ENCODE assay signal across 8 cellular contexts in genomic region chr3:129441215-129441614, GRCh38. TPM values are rescaled to one million over a fixed set of nuclear protein-coding genes. Genes with fewer than 3 reads are reported as not detected.
DNase-seq lines count a peak whose midpoint lies in the region; ATAC-seq lines count a peak whose summit lies in the region.

No MANE protein-coding gene starts in this region.

- peaks cover 20% of the 10 kb centered on the region for H3K4me1 ChIP-seq in HUES48 (ENCODE audit: control insufficient read depth, insufficient read depth, low read length)

- H3K4me3 ChIP-seq in HUES48 (ENCODE audit: low read depth, low read length): peak overlapping the region; percentile 100

- DNase-seq in AG08396 (ENCODE audit: low spot score): peak; percentile 5
- peak; percentile 33 to 35 for DNase-seq in lung microvascular endothelial cell (ENCODE audit: low read depth in 2 of 2)
- no peak for DNase-seq in NK-92 treated with Interleukin-12 subunit alpha and Interleukin-12 subunit beta, amount 100 ng/mL, for 24 hours (lab: John Stamatoyannopoulos, UW)
- DNase-seq in NCI-H2196 (lab: John Stamatoyannopoulos, UW; ENCODE audit: unreplicated experiment): no peak
- DNase-seq in SK-N-DZ (ENCODE audit: low spot score): no peak

- ATAC-seq in HG03521 (IDR thresholded peaks at IDR 0.05; ENCODE audit: unreplicated experiment): no peak

- H3K27me3 ChIP-seq in HUES48 (ENCODE audit: control insufficient read depth, insufficient read depth, low read length): no peaks in the 10 kb centered on the region

- H3K27ac ChIP-seq in HUES48 (ENCODE audit: low read depth, low read length): no peak overlapping the region
- H3K27ac ChIP-seq in angular gyrus (ENCODE audit: low read depth, low read length): peak overlapping the region; percentile 85

- H3K9ac ChIP-seq in HUES48 (ENCODE audit: low read depth, low read length): no peak overlapping the region

- no peaks in the 10 kb centered on the region for H3K9me3 ChIP-seq in HUES48 (ENCODE audit: control insufficient read depth, insufficient read depth, low read length)

- peaks cover 21% of the 10 kb centered on the region for H3K36me3 ChIP-seq in HUES48 (ENCODE audit: control insufficient read depth, insufficient read depth, low read length)

RNA-seq across cellular contexts. Expression of gene IFT122, which starts 1.2 kb away (rescaled TPM):
- 23.5 and 37.9 TPM in 2 replicates for total RNA-seq in lung microvascular endothelial cell
- polyA plus RNA-seq in SK-N-DZ (2014; cell fraction: cytosol; rRNA removed): 13.9 and 17.5 TPM in 2 replicates
- 44.4 and 52.4 TPM in 2 replicates for polyA plus RNA-seq in SK-N-DZ (2014; cell fraction: nucleus; rRNA removed)

RNA-seq across cellular contexts. Expression of gene MBD4, which starts 1.5 kb away (rescaled TPM):
- 16.3 and 28.8 TPM in 2 replicates for total RNA-seq in lung microvascular endothelial cell
- 26.7 and 31.4 TPM in 2 replicates for polyA plus RNA-seq in SK-N-DZ (2014; cell fraction: cytosol; rRNA removed)
- 62.4 and 67.7 TPM in 2 replicates for polyA plus RNA-seq in SK-N-DZ (2014; cell fraction: nucleus; rRNA removed)

RNA-seq across cellular contexts. Expression of gene EFCAB12, which starts 12.8 kb away (rescaled TPM):
- under 0.01 TPM in 2 replicates for total RNA-seq in lung microvascular endothelial cell
- not detected in 2 replicates for polyA plus RNA-seq in SK-N-DZ (2014; cell fraction: cytosol; rRNA removed)
- 0.08 TPM in 1 of 2 replicates, not detected in the other for polyA plus RNA-seq in SK-N-DZ (2014; cell fraction: nucleus; rRNA removed)

Comparison
In these comparisons a context has a peak if more than half of its experiments do, and no peak if none do; other contexts are left out.
1. DNase-seq: peak in AG08396 (single experiment) and lung microvascular endothelial cell (2 of 2); none in NK-92 treated with Interleukin-12 subunit alpha and Interleukin-12 subunit beta, amount 100 ng/mL, for 24 hours (single experiment), NCI-H2196 (single experiment) and SK-N-DZ (single experiment).